ENCODE assay signal across 7 cellular contexts in genomic region chr11:75859614-75860013, GRCh38.
"Had no signal": no experiment of that assay in that cellular context is flagged by ENCODE, and none has a peak within 500 bp of the region (broad histone marks: within the 10 kb centered on the region; RNA-seq: fewer than 3 reads in every experiment).

No MANE protein-coding gene starts in this region.

- H3K9ac ChIP-seq: KMS-11 had no signal

- FAIRE-seq: HTR-8/SVneo had no signal

- H3K27ac ChIP-seq: HL-60, KMS-11 had no signal

- DNase-seq: Karpas-422, Kasumi-1, KBM-7, KG1 had no signal

- H3K4me2 ChIP-seq: KMS-11 had no signal
